8 cellular contexts compared by ENCODE assay signal in the genomic region with DNA sequence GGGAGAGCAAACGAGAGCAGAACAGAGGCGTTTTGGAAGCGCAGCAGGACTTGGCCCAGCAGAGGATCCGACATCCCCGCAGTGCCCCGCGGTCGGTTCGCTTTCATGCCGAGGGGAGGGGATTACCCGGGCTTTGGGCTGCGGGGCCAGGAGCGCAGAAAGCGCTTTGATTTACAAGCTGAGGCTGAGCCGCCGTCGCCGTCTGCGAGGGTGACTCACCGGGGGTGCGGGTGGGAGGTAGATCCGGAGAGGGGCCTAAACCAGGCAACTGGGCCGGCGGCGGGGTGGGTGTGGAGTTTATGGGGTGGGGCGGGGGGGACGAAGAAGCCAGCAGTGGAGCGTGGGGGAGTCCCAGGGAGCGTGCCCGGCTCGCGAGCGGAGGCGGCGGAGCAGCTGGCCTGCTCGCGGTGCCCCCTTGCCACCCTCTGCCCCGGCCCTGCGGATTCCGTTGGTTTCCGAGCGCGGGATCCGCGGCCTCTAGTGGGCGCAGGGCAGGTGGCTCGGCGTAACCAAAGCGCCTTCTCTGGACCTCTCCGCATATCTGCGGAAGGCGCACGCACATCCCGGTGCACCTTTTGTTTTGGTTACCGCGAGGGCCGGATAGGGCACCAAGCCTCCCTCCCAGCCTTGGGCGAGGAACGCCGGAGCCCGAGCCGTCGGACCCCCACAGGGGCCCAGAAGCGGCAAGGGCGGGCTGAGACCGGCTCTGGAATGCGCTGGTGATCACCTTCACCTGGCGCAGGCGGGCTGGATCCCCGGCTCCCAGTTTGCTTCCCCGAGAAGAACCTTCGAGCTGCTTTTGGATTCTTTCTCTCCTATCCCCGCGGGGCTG. TPM values are rescaled to one million over a fixed set of nuclear protein-coding genes. Genes with fewer than 3 reads are reported as not detected.
DNase-seq lines count a peak whose midpoint lies in the region; ATAC-seq, FAIRE-seq and TF ChIP-seq lines count a peak whose summit lies in the region.

No MANE protein-coding gene starts in this region.

- peak; percentile 28; the same call in 2 of the 3 replicates for TF ChIP-seq CTCF in A549 (IDR thresholded peaks at IDR 0.05)
- peak; percentile 39 for TF ChIP-seq CTCF in GM13976 (IDR thresholded peaks at IDR 0.05; ENCODE audit: borderline replicate concordance, control extremely low read depth, extremely low read depth, insufficient read depth, missing control alignments)
- TF ChIP-seq CTCF in PC-9 (conservative IDR thresholded peaks at IDR 0.05): peak; percentile 58
- peak; percentile 47 for TF ChIP-seq CTCF in cardiac muscle cell (IDR thresholded peaks at IDR 0.05; ENCODE audit: low read depth, low read length)
- peak in 3 of 4 experiments; percentile 25 to 52 (median 31) for TF ChIP-seq CTCF in prostate gland (IDR thresholded peaks at IDR 0.05)

- TF ChIP-seq RAD21 in A549 (conservative IDR thresholded peaks at IDR 0.05 in 1 of 2, IDR thresholded peaks at IDR 0.05 in 1 of 2): peak; percentile 16 to 17; a peak in 1 of 5 replicates

- TF ChIP-seq EP300 in A549 (IDR thresholded peaks at IDR 0.05): no peak

- in situ Hi-C loops in GM13976 (cut with MboI; ENCODE audit: low sequenced_read_pairs, unreplicated experiment): no loop called here

- POLR2A ChIA-PET in A549 (lab: Yijun Ruan, JAX) (no interaction called here), PC-9 (lab: Charles Lee; ENCODE audit: unreplicated experiment) (interaction anchor here (0.6 to 0.7 kb wide), 3 partner anchors 244 to 1811 kb away, joined by 3 to 11 read pairs (median 4); no protein-coding TSS in a partner anchor)

- BruUV-seq in PC-9 (replicated peaks; lab: Mats Ljungman, UMichigan): no TSS peak

- no peaks in the 10 kb centered on the region for H3K9me2 ChIP-seq in PC-9 (ENCODE audit: insufficient read depth)

- ATAC-seq in A549 (peak; percentile 26 to 40; a peak in 3 of 6 replicates), GM19035 (IDR thresholded peaks at IDR 0.05; ENCODE audit: unreplicated experiment) (no peak), GM21786 (IDR thresholded peaks at IDR 0.05; ENCODE audit: unreplicated experiment) (no peak)
- peak; percentile 62 to 79 for ATAC-seq in activated naive CD4-positive, alpha-beta T cell treated with anti-CD3 and anti-CD28 coated beads, Interleukin-2, amount 50 U/mL, for 72 hours

- H3K9me3 ChIP-seq in A549 (no peaks in the 10 kb centered on the region), PC-9 (ENCODE audit: insufficient read depth, low read depth) (no peaks in the 10 kb centered on the region), cardiac muscle cell (ENCODE audit: low read depth) (no peaks in the 10 kb centered on the region), prostate gland (no peaks in the 10 kb centered on the region)

- H3K4me3 ChIP-seq in A549 (peak overlapping the region; percentile 78), PC-9 (peak overlapping the region; percentile 78), cardiac muscle cell (peak overlapping the region; percentile 93), prostate gland (peak overlapping the region; percentile 78 to 88)

- TF ChIP-seq POLR2A in A549 (IDR thresholded peaks at IDR 0.05; ENCODE audit: low read length) (no peak), prostate gland (IDR thresholded peaks at IDR 0.05) (no peak)

- H3K36me3 ChIP-seq in PC-9 (ENCODE audit: low read depth): peaks cover 29% of the 10 kb centered on the region
- peaks cover 23% of the 10 kb centered on the region for H3K36me3 ChIP-seq in cardiac muscle cell
- no peaks in the 10 kb centered on the region for H3K36me3 ChIP-seq in prostate gland

- H3K9me3 Mint-ChIP-seq in activated naive CD4-positive, alpha-beta T cell treated with anti-CD3 and anti-CD28 coated beads, Interleukin-2, amount 50 U/mL, for 72 hours: no peaks in the 10 kb centered on the region

- DNase-seq in A549 (ENCODE audit: low read depth in 1 of 2, low spot score in 1 of 2) (peak; percentile 16 to 44), GM13976 (ENCODE audit: low spot score) (peak; percentile 63), PC-9 (peak; percentile 47 to 69), cardiac muscle cell (ENCODE audit: low read depth in 1 of 2, low spot score in 1 of 2) (peak; percentile 44 to 61), prostate gland (ENCODE audit: low spot score) (peak; percentile 51)
- DNase-seq in activated naive CD4-positive, alpha-beta T cell treated with anti-CD3 and anti-CD28 coated beads, Interleukin-2, amount 50 U/mL, for 72 hours (ENCODE audit: low spot score in 2 of 2): peak in 1 of 2 donors; percentile 48

- peaks cover 3% of the 10 kb centered on the region; the same call in 1 of the 3 replicates for H3K4me1 ChIP-seq in A549
- peaks cover 36% of the 10 kb centered on the region for H3K4me1 ChIP-seq in PC-9 (replicated peaks; ENCODE audit: insufficient read depth)
- peaks cover 16% of the 10 kb centered on the region for H3K4me1 ChIP-seq in cardiac muscle cell (ENCODE audit: low read depth)
- no peaks in the 10 kb centered on the region for H3K4me1 ChIP-seq in prostate gland (replicated peaks)

- peak overlapping the region in 1 of 2 experiments; percentile 95; a peak in 3 of 6 replicates for H3K27ac ChIP-seq in A549
- peak overlapping the region; percentile 80 for H3K27ac ChIP-seq in PC-9
- peak overlapping the region; percentile 82 for H3K27ac ChIP-seq in cardiac muscle cell
- peak overlapping the region; percentile 84 to 94 for H3K27ac ChIP-seq in prostate gland

- H2AFZ ChIP-seq in PC-9: peak overlapping the region; percentile 88

- H3K4me2 ChIP-seq in A549 (peak overlapping the region; percentile 92), PC-9 (peak overlapping the region; percentile 84)

- 73% methylated on average over 71 of the region's 74 CpGs for WGBS in A549 (ENCODE audit: missing lambda C conversion rate)
- 2% methylated on average over 58 of the region's 74 CpGs for WGBS in prostate gland

- peaks cover 0 to 13% of the 10 kb centered on the region in 2 donors for H3K36me3 Mint-ChIP-seq in activated naive CD4-positive, alpha-beta T cell treated with anti-CD3 and anti-CD28 coated beads, Interleukin-2, amount 50 U/mL, for 72 hours

- FAIRE-seq in A549 (lab: Jason Lieb, UNC): no peak

- CTCF ChIA-PET in A549 (lab: Yijun Ruan, JAX) (interaction anchor here (0.6 to 1.4 kb wide), 8 partner anchors 12 to 531 kb away, joined by 3 to 4 read pairs (median 3); no protein-coding TSS in a partner anchor), PC-9 (lab: Charles Lee) (interaction anchor here (0.6 to 0.7 kb wide), 2 partner anchors 79 to 975 kb away, joined by 3 to 8 read pairs; no protein-coding TSS in a partner anchor)

- H3K79me2 ChIP-seq in PC-9 (ENCODE audit: low read depth): peaks cover 77% of the 10 kb centered on the region

- H3K27ac Mint-ChIP-seq in activated naive CD4-positive, alpha-beta T cell treated with anti-CD3 and anti-CD28 coated beads, Interleukin-2, amount 50 U/mL, for 72 hours: no peak overlapping the region

- intact Hi-C loops in PC-9 (cut with micrococcal nuclease; ENCODE audit: unreplicated experiment) (loop anchor here (2.0 to 5.0 kb wide), 5 partner anchors 73 to 531 kb away; a partner anchor contains a TSS), prostate gland (cut with DNase I) (loop anchor here (5.0 to 10.0 kb wide), 4 partner anchors 69 to 627 kb away; a partner anchor contains a TSS)

- no peaks in the 10 kb centered on the region for H3K27me3 ChIP-seq in PC-9 (ENCODE audit: insufficient read depth, low read depth)
- H3K27me3 ChIP-seq in cardiac muscle cell: no peaks in the 10 kb centered on the region
- no peaks in the 10 kb centered on the region for H3K27me3 ChIP-seq in prostate gland (replicated peaks; ENCODE audit: insufficient read depth)

- peaks cover 9% of the 10 kb centered on the region; the same call in 1 of the 2 replicates for H3F3A ChIP-seq in PC-9 (ENCODE audit: insufficient read depth, low read depth)

- H4K20me1 ChIP-seq in PC-9 (ENCODE audit: insufficient read depth): peaks cover 19% of the 10 kb centered on the region

TF ChIP-seq in A549, 52 proteins besides CTCF, POLR2A, EP300 and RAD21 (continues in another document):
- TF ChIP-seq JUNB (IDR thresholded peaks at IDR 0.05) (no peak), HEYL (CRISPR knock-in tag; IDR thresholded peaks at IDR 0.05) (no peak), SMC3 (IDR thresholded peaks at IDR 0.05) (0 out of 3 replicates have a peak, but pooled peaks have one; percentile 11), CBX8 (IDR thresholded peaks at IDR 0.05) (no peak), NPAS2 (CRISPR knock-in tag; IDR thresholded peaks at IDR 0.05; ENCODE audit: borderline replicate concordance) (no peak)
- TF ChIP-seq, protein P1, sequence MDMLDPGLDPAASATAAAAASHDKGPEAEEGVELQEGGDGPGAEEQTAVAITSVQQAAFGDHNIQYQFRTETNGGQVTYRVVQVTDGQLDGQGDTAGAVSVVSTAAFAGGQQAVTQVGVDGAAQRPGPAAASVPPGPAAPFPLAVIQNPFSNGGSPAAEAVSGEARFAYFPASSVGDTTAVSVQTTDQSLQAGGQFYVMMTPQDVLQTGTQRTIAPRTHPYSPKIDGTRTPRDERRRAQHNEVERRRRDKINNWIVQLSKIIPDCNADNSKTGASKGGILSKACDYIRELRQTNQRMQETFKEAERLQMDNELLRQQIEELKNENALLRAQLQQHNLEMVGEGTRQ (IDR thresholded peaks at IDR 0.05): no peak

RNA-seq across cellular contexts. Expression of a gene that starts 2.6 kb away (rescaled TPM):
- polyA plus RNA-seq in A549 (2011; rRNA removed) (1.8 and 4.0 TPM in 2 replicates), A549 (2017; fragmentation: RNase III; extraction: RNeasy Plus Mini Kit Qiagen cat#74134 plus additional on column Dnase treatment) (2.2 to 2.3 TPM (median 2.3 TPM) in 3 replicates), cardiac muscle cell (3.4 and 4.2 TPM in 2 replicates)
- 0.63 and 1.0 TPM in 2 replicates for polyA plus RNA-seq in A549 (2012; cell fraction: cytosol; rRNA removed)
- 0.75 and 0.91 TPM in 2 replicates for polyA plus RNA-seq in A549 (2012; cell fraction: nucleus; rRNA removed)
- polyA minus RNA-seq in A549 (2011; rRNA and poly(A)+ RNA removed): 5.7 TPM in 2 replicates
- total RNA-seq in PC-9 (2021) (31.0 and 35.7 TPM in 2 replicates), cardiac muscle cell (11.7 and 25.0 TPM in 2 replicates), prostate gland (10 to 100 TPM; 17.6 to 21.3 TPM)
- under 1 TPM in 1 of 2 donors, not detected in 1; 0.21 TPM for total RNA-seq in activated naive CD4-positive, alpha-beta T cell treated with anti-CD3 and anti-CD28 coated beads, Interleukin-2, amount 50 U/mL, for 72 hours

RNA-seq across cellular contexts. Expression of a gene that starts 13.0 kb away (rescaled TPM):
- 69.2 and 78.1 TPM in 2 replicates for polyA plus RNA-seq in A549 (2011; rRNA removed)
- polyA plus RNA-seq in A549 (2012; cell fraction: cytosol; rRNA removed): 26.5 and 29.0 TPM in 2 replicates
- 10.5 and 11.0 TPM in 2 replicates for polyA plus RNA-seq in A549 (2012; cell fraction: nucleus; rRNA removed)
- 42.7 to 50.9 TPM (median 42.7 TPM) in 3 replicates for polyA plus RNA-seq in A549 (2017; fragmentation: RNase III; extraction: RNeasy Plus Mini Kit Qiagen cat#74134 plus additional on column Dnase treatment)
- 24.3 and 40.6 TPM in 2 replicates for polyA minus RNA-seq in A549 (2011; rRNA and poly(A)+ RNA removed)
- total RNA-seq in PC-9 (2021): 79.7 and 93.3 TPM in 2 replicates
- 10 to 100 TPM; 11.8 to 38.0 TPM for total RNA-seq in activated naive CD4-positive, alpha-beta T cell treated with anti-CD3 and anti-CD28 coated beads, Interleukin-2, amount 50 U/mL, for 72 hours
- total RNA-seq in cardiac muscle cell: 22.2 and 31.7 TPM in 2 replicates
- 55.2 and 59.0 TPM in 2 replicates for polyA plus RNA-seq in cardiac muscle cell
- total RNA-seq in prostate gland: 10 to 100 TPM; 16.1 to 62.9 TPM

Comparison
In these comparisons a context has a peak if more than half of its experiments do, and no peak if none do; other contexts are left out.
1. ATAC-seq: peak in A549 (2 of 2) and activated naive CD4-positive, alpha-beta T cell treated with anti-CD3 and anti-CD28 coated beads, Interleukin-2, amount 50 U/mL, for 72 hours (2 of 2); none in GM19035 (single experiment) and GM21786 (single experiment).
2. RNA of a gene that starts 2.6 kb away (total RNA-seq): 31.0 to 35.7 TPM in PC-9, 11.7 to 25.0 TPM in cardiac muscle cell and 17.6 to 21.3 TPM in prostate gland; 0.21 TPM in activated naive CD4-positive, alpha-beta T cell treated with anti-CD3 and anti-CD28 coated beads, Interleukin-2, amount 50 U/mL, for 72 hours; every median in the first group is over 10 times any median in the second.
3. Peak in every context shown above with its lines, with median percentiles within 50 percentile points of each other: H3K4me3 ChIP-seq and CTCF ChIP-seq.